ENCODE assay signal across 24 cellular contexts in genomic region chr1:3377166-3377565, GRCh38.
"Had no signal": no experiment of that assay in that cellular context is flagged by ENCODE, and none has a peak within 500 bp of the region (broad histone marks: within the 10 kb centered on the region; RNA-seq: fewer than 3 reads in every experiment).

No MANE protein-coding gene starts in this region.

- ATAC-seq: naive thymus-derived CD4-positive, alpha-beta T cell; psoas muscle; right cardiac atrium; right lobe of liver; stimulated activated naive B cell treated with anti-CD40 and anti-IgM and Interleukin-4, amounts not matched to agents 10 μg/mL and 1 μg/mL and 100 μg/mL, for 72 hours; upper lobe of right lung had no signal

- H3K4me2 ChIP-seq: neural progenitor cell had no signal

- H3K27me3 ChIP-seq: neural progenitor cell, neutrophil, pancreas, right lobe of liver, testis, thyroid gland, upper lobe of right lung, uterus had no signal

- H3K9ac ChIP-seq: neural progenitor cell had no signal

- H3K4me3 ChIP-seq: neural progenitor cell, pancreas, psoas muscle, right lobe of liver, sigmoid colon, suprapubic skin, testis, thyroid gland, transverse colon, upper lobe of right lung, uterus had no signal

- H3K36me3 ChIP-seq: neural progenitor cell, neutrophil, pancreas, right lobe of liver, sigmoid colon, suprapubic skin, thyroid gland, transverse colon, upper lobe of right lung, uterus had no signal

- H3K4me1 ChIP-seq: neural progenitor cell, pancreas, psoas muscle, right lobe of liver, sigmoid colon, testis, transverse colon, upper lobe of right lung, uterus had no signal

- H2AFZ ChIP-seq: neural progenitor cell had no signal

- H3K27ac ChIP-seq: neural progenitor cell, neutrophil, pancreas, psoas muscle, right lobe of liver, sigmoid colon, suprapubic skin, testis, transverse colon, upper lobe of right lung, uterus had no signal

- H3K9me3 ChIP-seq: neutrophil, pancreas, psoas muscle, right lobe of liver, sigmoid colon, suprapubic skin, testis, thyroid gland, transverse colon, upper lobe of right lung, uterus had no signal

- DNase-seq: naive thymus-derived CD4-positive, alpha-beta T cell; natural killer cell; pancreas; posterior cingulate gyrus; psoas muscle; right cardiac atrium; right lobe of liver; sigmoid colon; small intestine; stimulated activated CD4-positive, alpha-beta T cell treated with anti-CD3 and anti-CD28 coated beads, Interleukin-15, amount 100 ng/mL, for 24 hours; stimulated activated CD4-positive, alpha-beta T cell treated with anti-CD3 and anti-CD28 coated beads, Interleukin-2, amount 100 ng/mL, for 24 hours; stimulated activated CD4-positive, alpha-beta T cell treated with anti-CD3 and anti-CD28 coated beads, Interleukin-2, amount 100 ng/mL, for 48 hours; stimulated activated CD4-positive, alpha-beta T cell treated with anti-CD3 and anti-CD28 coated beads, Interleukin-4, amount 100 ng/mL, for 24 hours; stimulated activated naive B cell treated with anti-CD40 and anti-IgM and Interleukin-4, amounts not matched to agents 10 μg/mL and 1 μg/mL and 100 μg/mL, for 72 hours; stimulated activated naive CD4-positive, alpha-beta T cell treated with Interleukin-2 at 50 U/mL for 16 hours; substantia nigra; testis; transverse colon; upper lobe of right lung; uterus had no signal
